1 cellular context compared by ENCODE assay signal in the genomic region with DNA sequence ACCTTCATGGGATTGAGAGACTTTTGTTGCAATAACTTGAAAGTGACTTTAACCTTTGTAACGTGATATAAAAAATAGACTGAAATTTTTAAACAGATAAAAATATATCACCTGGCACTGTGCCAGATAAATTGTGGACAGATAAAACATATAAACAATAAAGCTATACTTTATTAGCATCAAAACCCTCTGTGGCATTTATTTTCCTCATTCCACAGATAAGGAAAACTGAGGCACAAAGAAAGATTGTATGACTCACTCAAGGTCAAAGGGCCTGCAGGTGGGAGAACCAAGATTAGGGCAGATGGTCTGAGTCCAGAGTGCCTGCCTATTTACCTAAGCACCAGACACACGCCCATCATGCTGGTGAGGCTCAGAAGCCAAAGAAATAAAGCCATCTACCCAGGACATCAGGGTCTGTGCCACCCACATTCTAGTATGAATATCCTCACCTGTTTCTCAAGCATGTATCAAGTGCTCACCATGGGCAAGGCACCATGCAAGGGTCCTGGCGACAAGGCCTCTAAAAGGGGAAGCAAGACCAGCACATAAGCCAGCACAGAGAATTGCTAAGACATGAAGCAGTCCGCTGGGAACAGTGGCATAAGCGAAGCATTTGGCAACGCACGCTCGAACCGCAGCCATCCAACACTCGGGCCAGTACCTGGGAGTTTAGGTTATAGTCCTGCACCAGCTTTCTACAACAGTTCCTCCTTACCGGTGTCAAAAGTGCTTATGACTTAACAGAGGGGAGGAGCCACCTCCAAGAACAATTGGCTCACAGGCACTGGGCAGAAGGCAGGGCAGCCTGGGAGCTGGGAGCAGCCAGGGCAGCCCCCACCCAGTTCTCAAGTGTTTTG.
TF ChIP-seq lines count a peak whose summit lies in the region.

No MANE protein-coding gene starts in this region.

TF ChIP-seq in K562, 482 proteins besides CTCF, POLR2A, EP300 and RAD21 (continued from another document and continues in another):
- TF ChIP-seq NR2C1 (IDR thresholded peaks at IDR 0.05) = peak; percentile 71
- TF ChIP-seq NR2C1 (tag; IDR thresholded peaks at IDR 0.05) = no peak; the same call in 1 of the 2 replicates
- no peak for TF ChIP-seq C11orf30 (IDR thresholded peaks at IDR 0.05; ENCODE audit: low read depth)
- TF ChIP-seq ZNF445 (CRISPR knock-in tag; IDR thresholded peaks at IDR 0.05; ENCODE audit: low read depth) = no peak
- TF ChIP-seq SMARCC2 (IDR thresholded peaks at IDR 0.05; ENCODE audit: low read depth) = peak; percentile 63; the same call in 1 of the 2 replicates
- TF ChIP-seq ELF4 (CRISPR knock-in tag; IDR thresholded peaks at IDR 0.05) = no peak
- TF ChIP-seq SAFB (IDR thresholded peaks at IDR 0.05; ENCODE audit: borderline replicate concordance, low read depth, low read length) = no peak
- TF ChIP-seq PHTF2 (CRISPR knock-in tag; IDR thresholded peaks at IDR 0.05) = no peak
- TF ChIP-seq, protein P1, sequence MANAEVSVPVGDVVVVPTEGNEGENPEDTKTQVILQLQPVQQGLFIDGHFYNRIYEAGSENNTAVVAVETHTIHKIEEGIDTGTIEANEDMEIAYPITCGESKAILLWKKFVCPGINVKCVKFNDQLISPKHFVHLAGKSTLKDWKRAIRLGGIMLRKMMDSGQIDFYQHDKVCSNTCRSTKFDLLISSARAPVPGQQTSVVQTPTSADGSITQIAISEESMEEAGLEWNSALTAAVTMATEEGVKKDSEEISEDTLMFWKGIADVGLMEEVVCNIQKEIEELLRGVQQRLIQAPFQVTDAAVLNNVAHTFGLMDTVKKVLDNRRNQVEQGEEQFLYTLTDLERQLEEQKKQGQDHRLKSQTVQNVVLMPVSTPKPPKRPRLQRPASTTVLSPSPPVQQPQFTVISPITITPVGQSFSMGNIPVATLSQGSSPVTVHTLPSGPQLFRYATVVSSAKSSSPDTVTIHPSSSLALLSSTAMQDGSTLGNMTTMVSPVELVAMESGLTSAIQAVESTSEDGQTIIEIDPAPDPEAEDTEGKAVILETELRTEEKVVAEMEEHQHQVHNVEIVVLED (CRISPR knock-in tag; IDR thresholded peaks at IDR 0.05) = no peak
- no peak for TF ChIP-seq POLR2B (IDR thresholded peaks at IDR 0.05; ENCODE audit: low read depth, partially characterized antibody)
- TF ChIP-seq GTF2E2 (tag; IDR thresholded peaks at IDR 0.05) = no peak
- no peak for TF ChIP-seq KDM4B (IDR thresholded peaks at IDR 0.05; ENCODE audit: borderline replicate concordance in 2 of 2, low read depth in 1 of 2)
- TF ChIP-seq NFIX (CRISPR knock-in tag; IDR thresholded peaks at IDR 0.05; ENCODE audit: low read depth) = peak; percentile 99
- peak; percentile 82 for TF ChIP-seq TAL1 (IDR thresholded peaks at IDR 0.05)
- no peak for TF ChIP-seq HDAC2 (IDR thresholded peaks at IDR 0.05)
- no peak for TF ChIP-seq PTBP1 (IDR thresholded peaks at IDR 0.05; ENCODE audit: low read depth, low read length)
- peak; percentile 44; the same call in 1 of the 2 replicates for TF ChIP-seq GATA2 (CRISPR knock-in tag; IDR thresholded peaks at IDR 0.05)
- TF ChIP-seq, protein P2, sequence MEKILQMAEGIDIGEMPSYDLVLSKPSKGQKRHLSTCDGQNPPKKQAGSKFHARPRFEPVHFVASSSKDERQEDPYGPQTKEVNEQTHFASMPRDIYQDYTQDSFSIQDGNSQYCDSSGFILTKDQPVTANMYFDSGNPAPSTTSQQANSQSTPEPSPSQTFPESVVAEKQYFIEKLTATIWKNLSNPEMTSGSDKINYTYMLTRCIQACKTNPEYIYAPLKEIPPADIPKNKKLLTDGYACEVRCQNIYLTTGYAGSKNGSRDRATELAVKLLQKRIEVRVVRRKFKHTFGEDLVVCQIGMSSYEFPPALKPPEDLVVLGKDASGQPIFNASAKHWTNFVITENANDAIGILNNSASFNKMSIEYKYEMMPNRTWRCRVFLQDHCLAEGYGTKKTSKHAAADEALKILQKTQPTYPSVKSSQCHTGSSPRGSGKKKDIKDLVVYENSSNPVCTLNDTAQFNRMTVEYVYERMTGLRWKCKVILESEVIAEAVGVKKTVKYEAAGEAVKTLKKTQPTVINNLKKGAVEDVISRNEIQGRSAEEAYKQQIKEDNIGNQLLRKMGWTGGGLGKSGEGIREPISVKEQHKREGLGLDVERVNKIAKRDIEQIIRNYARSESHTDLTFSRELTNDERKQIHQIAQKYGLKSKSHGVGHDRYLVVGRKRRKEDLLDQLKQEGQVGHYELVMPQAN (IDR thresholded peaks at IDR 0.05; ENCODE audit: borderline replicate concordance) = no peak
- TF ChIP-seq EZH2 (IDR thresholded peaks at IDR 0.05; ENCODE audit: borderline replicate concordance, low read depth, low read length) = no peak
- no peak for TF ChIP-seq ETS2 (tag; IDR thresholded peaks at IDR 0.05; ENCODE audit: borderline replicate concordance, poor library complexity, severe bottlenecking)
- TF ChIP-seq FOXA1 (IDR thresholded peaks at IDR 0.05; ENCODE audit: borderline replicate concordance) = 0 out of 2 replicates have a peak, but pooled peaks have one; percentile 11
- TF ChIP-seq SOX6 (IDR thresholded peaks at IDR 0.05) = peak; percentile 59
- no peak for TF ChIP-seq ARHGAP35 (IDR thresholded peaks at IDR 0.05; ENCODE audit: partially characterized antibody)
- TF ChIP-seq TRIM28 (IDR thresholded peaks at IDR 0.05) = no peak
- TF ChIP-seq CHD4 (IDR thresholded peaks at IDR 0.05; ENCODE audit: insufficient read depth, insufficient replicate concordance, low read depth, low read length, poor library complexity, severe bottlenecking) = no peak
- no peak for TF ChIP-seq KAT7 (CRISPR knock-in tag; IDR thresholded peaks at IDR 0.05; ENCODE audit: borderline replicate concordance)
- TF ChIP-seq, protein P3, sequence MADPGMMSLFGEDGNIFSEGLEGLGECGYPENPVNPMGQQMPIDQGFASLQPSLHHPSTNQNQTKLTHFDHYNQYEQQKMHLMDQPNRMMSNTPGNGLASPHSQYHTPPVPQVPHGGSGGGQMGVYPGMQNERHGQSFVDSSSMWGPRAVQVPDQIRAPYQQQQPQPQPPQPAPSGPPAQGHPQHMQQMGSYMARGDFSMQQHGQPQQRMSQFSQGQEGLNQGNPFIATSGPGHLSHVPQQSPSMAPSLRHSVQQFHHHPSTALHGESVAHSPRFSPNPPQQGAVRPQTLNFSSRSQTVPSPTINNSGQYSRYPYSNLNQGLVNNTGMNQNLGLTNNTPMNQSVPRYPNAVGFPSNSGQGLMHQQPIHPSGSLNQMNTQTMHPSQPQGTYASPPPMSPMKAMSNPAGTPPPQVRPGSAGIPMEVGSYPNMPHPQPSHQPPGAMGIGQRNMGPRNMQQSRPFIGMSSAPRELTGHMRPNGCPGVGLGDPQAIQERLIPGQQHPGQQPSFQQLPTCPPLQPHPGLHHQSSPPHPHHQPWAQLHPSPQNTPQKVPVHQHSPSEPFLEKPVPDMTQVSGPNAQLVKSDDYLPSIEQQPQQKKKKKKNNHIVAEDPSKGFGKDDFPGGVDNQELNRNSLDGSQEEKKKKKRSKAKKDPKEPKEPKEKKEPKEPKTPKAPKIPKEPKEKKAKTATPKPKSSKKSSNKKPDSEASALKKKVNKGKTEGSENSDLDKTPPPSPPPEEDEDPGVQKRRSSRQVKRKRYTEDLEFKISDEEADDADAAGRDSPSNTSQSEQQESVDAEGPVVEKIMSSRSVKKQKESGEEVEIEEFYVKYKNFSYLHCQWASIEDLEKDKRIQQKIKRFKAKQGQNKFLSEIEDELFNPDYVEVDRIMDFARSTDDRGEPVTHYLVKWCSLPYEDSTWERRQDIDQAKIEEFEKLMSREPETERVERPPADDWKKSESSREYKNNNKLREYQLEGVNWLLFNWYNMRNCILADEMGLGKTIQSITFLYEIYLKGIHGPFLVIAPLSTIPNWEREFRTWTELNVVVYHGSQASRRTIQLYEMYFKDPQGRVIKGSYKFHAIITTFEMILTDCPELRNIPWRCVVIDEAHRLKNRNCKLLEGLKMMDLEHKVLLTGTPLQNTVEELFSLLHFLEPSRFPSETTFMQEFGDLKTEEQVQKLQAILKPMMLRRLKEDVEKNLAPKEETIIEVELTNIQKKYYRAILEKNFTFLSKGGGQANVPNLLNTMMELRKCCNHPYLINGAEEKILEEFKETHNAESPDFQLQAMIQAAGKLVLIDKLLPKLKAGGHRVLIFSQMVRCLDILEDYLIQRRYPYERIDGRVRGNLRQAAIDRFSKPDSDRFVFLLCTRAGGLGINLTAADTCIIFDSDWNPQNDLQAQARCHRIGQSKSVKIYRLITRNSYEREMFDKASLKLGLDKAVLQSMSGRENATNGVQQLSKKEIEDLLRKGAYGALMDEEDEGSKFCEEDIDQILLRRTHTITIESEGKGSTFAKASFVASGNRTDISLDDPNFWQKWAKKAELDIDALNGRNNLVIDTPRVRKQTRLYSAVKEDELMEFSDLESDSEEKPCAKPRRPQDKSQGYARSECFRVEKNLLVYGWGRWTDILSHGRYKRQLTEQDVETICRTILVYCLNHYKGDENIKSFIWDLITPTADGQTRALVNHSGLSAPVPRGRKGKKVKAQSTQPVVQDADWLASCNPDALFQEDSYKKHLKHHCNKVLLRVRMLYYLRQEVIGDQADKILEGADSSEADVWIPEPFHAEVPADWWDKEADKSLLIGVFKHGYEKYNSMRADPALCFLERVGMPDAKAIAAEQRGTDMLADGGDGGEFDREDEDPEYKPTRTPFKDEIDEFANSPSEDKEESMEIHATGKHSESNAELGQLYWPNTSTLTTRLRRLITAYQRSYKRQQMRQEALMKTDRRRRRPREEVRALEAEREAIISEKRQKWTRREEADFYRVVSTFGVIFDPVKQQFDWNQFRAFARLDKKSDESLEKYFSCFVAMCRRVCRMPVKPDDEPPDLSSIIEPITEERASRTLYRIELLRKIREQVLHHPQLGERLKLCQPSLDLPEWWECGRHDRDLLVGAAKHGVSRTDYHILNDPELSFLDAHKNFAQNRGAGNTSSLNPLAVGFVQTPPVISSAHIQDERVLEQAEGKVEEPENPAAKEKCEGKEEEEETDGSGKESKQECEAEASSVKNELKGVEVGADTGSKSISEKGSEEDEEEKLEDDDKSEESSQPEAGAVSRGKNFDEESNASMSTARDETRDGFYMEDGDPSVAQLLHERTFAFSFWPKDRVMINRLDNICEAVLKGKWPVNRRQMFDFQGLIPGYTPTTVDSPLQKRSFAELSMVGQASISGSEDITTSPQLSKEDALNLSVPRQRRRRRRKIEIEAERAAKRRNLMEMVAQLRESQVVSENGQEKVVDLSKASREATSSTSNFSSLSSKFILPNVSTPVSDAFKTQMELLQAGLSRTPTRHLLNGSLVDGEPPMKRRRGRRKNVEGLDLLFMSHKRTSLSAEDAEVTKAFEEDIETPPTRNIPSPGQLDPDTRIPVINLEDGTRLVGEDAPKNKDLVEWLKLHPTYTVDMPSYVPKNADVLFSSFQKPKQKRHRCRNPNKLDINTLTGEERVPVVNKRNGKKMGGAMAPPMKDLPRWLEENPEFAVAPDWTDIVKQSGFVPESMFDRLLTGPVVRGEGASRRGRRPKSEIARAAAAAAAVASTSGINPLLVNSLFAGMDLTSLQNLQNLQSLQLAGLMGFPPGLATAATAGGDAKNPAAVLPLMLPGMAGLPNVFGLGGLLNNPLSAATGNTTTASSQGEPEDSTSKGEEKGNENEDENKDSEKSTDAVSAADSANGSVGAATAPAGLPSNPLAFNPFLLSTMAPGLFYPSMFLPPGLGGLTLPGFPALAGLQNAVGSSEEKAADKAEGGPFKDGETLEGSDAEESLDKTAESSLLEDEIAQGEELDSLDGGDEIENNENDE (IDR thresholded peaks at IDR 0.05; ENCODE audit: low read depth, low read length) = no peak
- TF ChIP-seq ZNF444 (CRISPR knock-in tag; IDR thresholded peaks at IDR 0.05) = no peak
- no peak for TF ChIP-seq ARID2 (IDR thresholded peaks at IDR 0.05)
- peak; percentile 84 for TF ChIP-seq CBFA2T2 (conservative IDR thresholded peaks at IDR 0.05)
- TF ChIP-seq PHB2 (IDR thresholded peaks at IDR 0.05; ENCODE audit: low read depth) = no peak
- TF ChIP-seq, protein P4, sequence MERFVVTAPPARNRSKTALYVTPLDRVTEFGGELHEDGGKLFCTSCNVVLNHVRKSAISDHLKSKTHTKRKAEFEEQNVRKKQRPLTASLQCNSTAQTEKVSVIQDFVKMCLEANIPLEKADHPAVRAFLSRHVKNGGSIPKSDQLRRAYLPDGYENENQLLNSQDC (CRISPR knock-in tag; IDR thresholded peaks at IDR 0.05) = no peak
- TF ChIP-seq KAT2B (IDR thresholded peaks at IDR 0.05; ENCODE audit: low read depth, low read length) = no peak
- TF ChIP-seq, protein P5, sequence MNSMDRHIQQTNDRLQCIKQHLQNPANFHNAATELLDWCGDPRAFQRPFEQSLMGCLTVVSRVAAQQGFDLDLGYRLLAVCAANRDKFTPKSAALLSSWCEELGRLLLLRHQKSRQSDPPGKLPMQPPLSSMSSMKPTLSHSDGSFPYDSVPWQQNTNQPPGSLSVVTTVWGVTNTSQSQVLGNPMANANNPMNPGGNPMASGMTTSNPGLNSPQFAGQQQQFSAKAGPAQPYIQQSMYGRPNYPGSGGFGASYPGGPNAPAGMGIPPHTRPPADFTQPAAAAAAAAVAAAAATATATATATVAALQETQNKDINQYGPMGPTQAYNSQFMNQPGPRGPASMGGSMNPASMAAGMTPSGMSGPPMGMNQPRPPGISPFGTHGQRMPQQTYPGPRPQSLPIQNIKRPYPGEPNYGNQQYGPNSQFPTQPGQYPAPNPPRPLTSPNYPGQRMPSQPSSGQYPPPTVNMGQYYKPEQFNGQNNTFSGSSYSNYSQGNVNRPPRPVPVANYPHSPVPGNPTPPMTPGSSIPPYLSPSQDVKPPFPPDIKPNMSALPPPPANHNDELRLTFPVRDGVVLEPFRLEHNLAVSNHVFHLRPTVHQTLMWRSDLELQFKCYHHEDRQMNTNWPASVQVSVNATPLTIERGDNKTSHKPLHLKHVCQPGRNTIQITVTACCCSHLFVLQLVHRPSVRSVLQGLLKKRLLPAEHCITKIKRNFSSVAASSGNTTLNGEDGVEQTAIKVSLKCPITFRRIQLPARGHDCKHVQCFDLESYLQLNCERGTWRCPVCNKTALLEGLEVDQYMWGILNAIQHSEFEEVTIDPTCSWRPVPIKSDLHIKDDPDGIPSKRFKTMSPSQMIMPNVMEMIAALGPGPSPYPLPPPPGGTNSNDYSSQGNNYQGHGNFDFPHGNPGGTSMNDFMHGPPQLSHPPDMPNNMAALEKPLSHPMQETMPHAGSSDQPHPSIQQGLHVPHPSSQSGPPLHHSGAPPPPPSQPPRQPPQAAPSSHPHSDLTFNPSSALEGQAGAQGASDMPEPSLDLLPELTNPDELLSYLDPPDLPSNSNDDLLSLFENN (IDR thresholded peaks at IDR 0.05; ENCODE audit: low read depth in 2 of 2, low read length in 2 of 2) = no peak
- no peak for TF ChIP-seq SAP30 (IDR thresholded peaks at IDR 0.05; ENCODE audit: borderline replicate concordance, insufficient read depth, low read depth, low read length, poor library complexity, severe bottlenecking)
- peak; percentile 86 for TF ChIP-seq SMARCE1 (IDR thresholded peaks at IDR 0.05)
- TF ChIP-seq, protein P6, sequence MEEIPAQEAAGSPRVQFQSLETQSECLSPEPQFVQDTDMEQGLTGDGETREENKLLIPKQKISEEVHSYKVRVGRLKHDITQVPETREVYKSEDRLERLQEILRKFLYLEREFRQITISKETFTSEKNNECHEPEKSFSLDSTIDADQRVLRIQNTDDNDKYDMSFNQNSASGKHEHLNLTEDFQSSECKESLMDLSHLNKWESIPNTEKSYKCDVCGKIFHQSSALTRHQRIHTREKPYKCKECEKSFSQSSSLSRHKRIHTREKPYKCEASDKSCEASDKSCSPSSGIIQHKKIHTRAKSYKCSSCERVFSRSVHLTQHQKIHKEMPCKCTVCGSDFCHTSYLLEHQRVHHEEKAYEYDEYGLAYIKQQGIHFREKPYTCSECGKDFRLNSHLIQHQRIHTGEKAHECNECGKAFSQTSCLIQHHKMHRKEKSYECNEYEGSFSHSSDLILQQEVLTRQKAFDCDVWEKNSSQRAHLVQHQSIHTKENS (CRISPR knock-in tag; IDR thresholded peaks at IDR 0.05) = no peak
- TF ChIP-seq DNMT1 (IDR thresholded peaks at IDR 0.05) = no peak
- no peak for TF ChIP-seq ZNF347 (CRISPR knock-in tag; IDR thresholded peaks at IDR 0.05; ENCODE audit: low read depth)
- TF ChIP-seq EHMT2 (IDR thresholded peaks at IDR 0.05) = no peak
